ENCODE assay signal across 13 cellular contexts in genomic region chr4:140719693-140720092, GRCh38. TPM values are rescaled to one million over a fixed set of nuclear protein-coding genes. Genes with fewer than 3 reads are reported as not detected.
DNase-seq lines count a peak whose midpoint lies in the region; ATAC-seq and TF ChIP-seq lines count a peak whose summit lies in the region.
"Had no signal": no experiment of that assay in that cellular context is flagged by ENCODE, and none has a peak within 500 bp of the region (broad histone marks: within the 10 kb centered on the region; RNA-seq: fewer than 3 reads in every experiment).

No MANE protein-coding gene starts in this region.

- H3K36me3 Mint-ChIP-seq in activated CD8-positive, alpha-beta T cell treated with anti-CD3 and anti-CD28 coated beads for 36 hours (ENCODE audit: low read depth), result no peaks in the 10 kb centered on the region
- H3K36me3 Mint-ChIP-seq in activated CD8-positive, alpha-beta T cell treated with anti-CD3 and anti-CD28 coated beads, Interleukin-2, amount 10 ng/mL, durations not matched to agents 7 days and 5 days (ENCODE audit: low read depth), result no peaks in the 10 kb centered on the region
- H3K36me3 Mint-ChIP-seq in stimulated activated naive B cell treated with anti-CD40 and anti-IgM and Interleukin-4, amounts not matched to agents 10 μg/mL and 1 μg/mL and 100 μg/mL, for 72 hours, result peaks cover 3 to 5% of the 10 kb centered on the region in 2 donors
- H3K36me3 Mint-ChIP-seq: immature natural killer cell had no signal

- no peak for DNase-seq in activated CD8-positive, alpha-beta T cell treated with anti-CD3 and anti-CD28 coated beads for 36 hours
- no peak for DNase-seq in activated CD8-positive, alpha-beta T cell treated with anti-CD3 and anti-CD28 coated beads, Interleukin-2, amount 10 ng/mL, durations not matched to agents 7 days and 5 days
- no peak for DNase-seq in stimulated activated naive B cell treated with anti-CD40 and anti-IgM and Interleukin-4, amounts not matched to agents 10 μg/mL and 1 μg/mL and 100 μg/mL, for 72 hours
- DNase-seq in T-helper 9 cell (no peak), esophagus squamous epithelium (lab: John Stamatoyannopoulos, UW) (no peak)
- DNase-seq: ACHN, immature natural killer cell, OCI-M1 had no signal

- H3K27ac Mint-ChIP-seq in activated CD8-positive, alpha-beta T cell treated with anti-CD3 and anti-CD28 coated beads for 36 hours, result no peak overlapping the region
- no peak overlapping the region for H3K27ac Mint-ChIP-seq in activated CD8-positive, alpha-beta T cell treated with anti-CD3 and anti-CD28 coated beads, Interleukin-2, amount 10 ng/mL, durations not matched to agents 7 days and 5 days
- H3K27ac Mint-ChIP-seq in stimulated activated naive B cell treated with anti-CD40 and anti-IgM and Interleukin-4, amounts not matched to agents 10 μg/mL and 1 μg/mL and 100 μg/mL, for 72 hours, result peak overlapping the region; percentile 88
- H3K27ac Mint-ChIP-seq: immature natural killer cell had no signal

- no peak overlapping the region for H3K4me3 ChIP-seq in esophagus squamous epithelium
- H3K4me3 ChIP-seq: esophagus muscularis mucosa had no signal

- H3K36me3 ChIP-seq in esophagus squamous epithelium, result no peaks in the 10 kb centered on the region
- H3K36me3 ChIP-seq: brain microvascular endothelial cell, esophagus muscularis mucosa had no signal

- H3K9me3 ChIP-seq in esophagus squamous epithelium, result no peaks in the 10 kb centered on the region
- H3K9me3 ChIP-seq: esophagus muscularis mucosa had no signal

- ATAC-seq in activated CD8-positive, alpha-beta T cell treated with anti-CD3 and anti-CD28 coated beads for 36 hours, result peak; percentile 10
- ATAC-seq in activated CD8-positive, alpha-beta T cell treated with anti-CD3 and anti-CD28 coated beads, Interleukin-2, amount 10 ng/mL, durations not matched to agents 7 days and 5 days, result no peak
- ATAC-seq in GM21786 (IDR thresholded peaks at IDR 0.05; ENCODE audit: unreplicated experiment), result peak; percentile 62
- peak; percentile 40 for ATAC-seq in HG03520 (IDR thresholded peaks at IDR 0.05; ENCODE audit: unreplicated experiment)
- peak; percentile 77 to 80 for ATAC-seq in stimulated activated naive B cell treated with anti-CD40 and anti-IgM and Interleukin-4, amounts not matched to agents 10 μg/mL and 1 μg/mL and 100 μg/mL, for 72 hours (replicated peaks)
- no peak for ATAC-seq in HG02981 (IDR thresholded peaks at IDR 0.05; ENCODE audit: unreplicated experiment)

- H3K27me3 ChIP-seq in esophagus squamous epithelium, result no peaks in the 10 kb centered on the region
- H3K27me3 ChIP-seq: brain microvascular endothelial cell, esophagus muscularis mucosa had no signal

- TF ChIP-seq POLR2A in esophagus squamous epithelium (IDR thresholded peaks at IDR 0.05), result no peak

- intact Hi-C loops in activated CD8-positive, alpha-beta T cell treated with anti-CD3 and anti-CD28 coated beads for 36 hours (cut with micrococcal nuclease), result no loop called here
- intact Hi-C loops in esophagus squamous epithelium (cut with DNase I), result no loop called here

- H3K9me3 Mint-ChIP-seq in activated CD8-positive, alpha-beta T cell treated with anti-CD3 and anti-CD28 coated beads for 36 hours, result no peaks in the 10 kb centered on the region
- H3K9me3 Mint-ChIP-seq in activated CD8-positive, alpha-beta T cell treated with anti-CD3 and anti-CD28 coated beads, Interleukin-2, amount 10 ng/mL, durations not matched to agents 7 days and 5 days (ENCODE audit: insufficient read depth), result no peaks in the 10 kb centered on the region
- H3K9me3 Mint-ChIP-seq in stimulated activated naive B cell treated with anti-CD40 and anti-IgM and Interleukin-4, amounts not matched to agents 10 μg/mL and 1 μg/mL and 100 μg/mL, for 72 hours, result no peaks in the 10 kb centered on the region

- CTCF ChIA-PET in activated CD8-positive, alpha-beta T cell treated with anti-CD3 and anti-CD28 coated beads for 36 hours (lab: Charles Lee), result interaction anchor here (1.0 kb wide), 1 partner anchor 17 kb away, joined by 3 read pairs; no protein-coding TSS in a partner anchor
- CTCF ChIA-PET in activated CD8-positive, alpha-beta T cell treated with anti-CD3 and anti-CD28 coated beads, Interleukin-2, amount 10 ng/mL, durations not matched to agents 7 days and 5 days (lab: Charles Lee), result no interaction called here

- H3K27ac ChIP-seq in esophagus squamous epithelium, result peak overlapping the region in 2 of 4 donors; percentile 58 to 65
- H3K27ac ChIP-seq: brain microvascular endothelial cell, esophagus muscularis mucosa had no signal

- POLR2A ChIA-PET in activated CD8-positive, alpha-beta T cell treated with anti-CD3 and anti-CD28 coated beads for 36 hours (lab: Charles Lee), result no interaction called here
- POLR2A ChIA-PET in activated CD8-positive, alpha-beta T cell treated with anti-CD3 and anti-CD28 coated beads, Interleukin-2, amount 10 ng/mL, durations not matched to agents 7 days and 5 days (lab: Charles Lee), result no interaction called here

- peaks cover 12% of the 10 kb centered on the region for H3K4me1 Mint-ChIP-seq in activated CD8-positive, alpha-beta T cell treated with anti-CD3 and anti-CD28 coated beads for 36 hours (ENCODE audit: low read depth)
- H3K4me1 Mint-ChIP-seq in activated CD8-positive, alpha-beta T cell treated with anti-CD3 and anti-CD28 coated beads, Interleukin-2, amount 10 ng/mL, durations not matched to agents 7 days and 5 days (ENCODE audit: low read depth), result peaks cover 5% of the 10 kb centered on the region
- peaks cover 39 to 69% of the 10 kb centered on the region in 2 donors for H3K4me1 Mint-ChIP-seq in stimulated activated naive B cell treated with anti-CD40 and anti-IgM and Interleukin-4, amounts not matched to agents 10 μg/mL and 1 μg/mL and 100 μg/mL, for 72 hours

- H3K27me3 Mint-ChIP-seq in activated CD8-positive, alpha-beta T cell treated with anti-CD3 and anti-CD28 coated beads for 36 hours, result no peaks in the 10 kb centered on the region
- H3K27me3 Mint-ChIP-seq in activated CD8-positive, alpha-beta T cell treated with anti-CD3 and anti-CD28 coated beads, Interleukin-2, amount 10 ng/mL, durations not matched to agents 7 days and 5 days (ENCODE audit: low read depth), result no peaks in the 10 kb centered on the region
- H3K27me3 Mint-ChIP-seq in stimulated activated naive B cell treated with anti-CD40 and anti-IgM and Interleukin-4, amounts not matched to agents 10 μg/mL and 1 μg/mL and 100 μg/mL, for 72 hours, result no peaks in the 10 kb centered on the region

- H3K4me3 Mint-ChIP-seq in activated CD8-positive, alpha-beta T cell treated with anti-CD3 and anti-CD28 coated beads for 36 hours, result no peak overlapping the region
- no peak overlapping the region for H3K4me3 Mint-ChIP-seq in activated CD8-positive, alpha-beta T cell treated with anti-CD3 and anti-CD28 coated beads, Interleukin-2, amount 10 ng/mL, durations not matched to agents 7 days and 5 days
- peak overlapping the region; percentile 53 to 70 for H3K4me3 Mint-ChIP-seq in stimulated activated naive B cell treated with anti-CD40 and anti-IgM and Interleukin-4, amounts not matched to agents 10 μg/mL and 1 μg/mL and 100 μg/mL, for 72 hours

- H3K4me1 ChIP-seq in esophagus squamous epithelium, result peaks cover 7 to 57% (median 28%) of the 10 kb centered on the region in 3 donors

- no peak for TF ChIP-seq CTCF in activated CD8-positive, alpha-beta T cell treated with anti-CD3 and anti-CD28 coated beads for 36 hours (IDR thresholded peaks at IDR 0.05)
- no peak for TF ChIP-seq CTCF in esophagus squamous epithelium (IDR thresholded peaks at IDR 0.05)

- 82 to 86% methylated on average over 2 of the region's 2 CpGs for WGBS in esophagus squamous epithelium, 2 donors

RNA-seq across cellular contexts. Expression of gene TBC1D9, which starts 36.5 kb away (rescaled TPM):
- total RNA-seq in activated CD8-positive, alpha-beta T cell treated with anti-CD3 and anti-CD28 coated beads for 36 hours, result not detected
- not detected for total RNA-seq in activated CD8-positive, alpha-beta T cell treated with anti-CD3 and anti-CD28 coated beads, Interleukin-2, amount 10 ng/mL, durations not matched to agents 7 days and 5 days
- 10 to 100 TPM in 2 of 4 donors, 1 to 10 TPM in 2; 8.6 to 21.0 (median 11.5) TPM for total RNA-seq in esophagus squamous epithelium

Comparison
In these comparisons a context has a peak if more than half of its experiments do, and no peak if none do; other contexts are left out.
1. ATAC-seq: peak in activated CD8-positive, alpha-beta T cell treated with anti-CD3 and anti-CD28 coated beads for 36 hours (single experiment), GM21786 (single experiment), HG03520 (single experiment) and stimulated activated naive B cell treated with anti-CD40 and anti-IgM and Interleukin-4, amounts not matched to agents 10 μg/mL and 1 μg/mL and 100 μg/mL, for 72 hours (2 of 2); none in activated CD8-positive, alpha-beta T cell treated with anti-CD3 and anti-CD28 coated beads, Interleukin-2, amount 10 ng/mL, durations not matched to agents 7 days and 5 days (single experiment) and HG02981 (single experiment).
2. H3K4me3 Mint-ChIP-seq: peak in stimulated activated naive B cell treated with anti-CD40 and anti-IgM and Interleukin-4, amounts not matched to agents 10 μg/mL and 1 μg/mL and 100 μg/mL, for 72 hours (2 of 2); none in activated CD8-positive, alpha-beta T cell treated with anti-CD3 and anti-CD28 coated beads for 36 hours (single experiment) and activated CD8-positive, alpha-beta T cell treated with anti-CD3 and anti-CD28 coated beads, Interleukin-2, amount 10 ng/mL, durations not matched to agents 7 days and 5 days (single experiment).
3. RNA of gene TBC1D9, which starts 36.5 kb away (total RNA-seq): 8.6 to 21.0 TPM in esophagus squamous epithelium; not detected in activated CD8-positive, alpha-beta T cell treated with anti-CD3 and anti-CD28 coated beads for 36 hours and not detected in activated CD8-positive, alpha-beta T cell treated with anti-CD3 and anti-CD28 coated beads, Interleukin-2, amount 10 ng/mL, durations not matched to agents 7 days and 5 days; every median in the first group is over 4 times any median in the second.